Comparison of ENCODE assay signal across 25 cellular contexts in genomic region chr19:11710313-11710712, GRCh38. TPM values are rescaled to one million over a fixed set of nuclear protein-coding genes. Genes with fewer than 3 reads are reported as not detected.
"Had no signal": no experiment of that assay in that cellular context is flagged by ENCODE, and none has a peak within 500 bp of the region (broad histone marks: within the 10 kb centered on the region; RNA-seq: fewer than 3 reads in every experiment).

No MANE protein-coding gene starts in this region.

- H3K27me3 ChIP-seq: adrenal gland, body of pancreas, breast epithelium, SJCRH30 had no signal

- H3K9me3 ChIP-seq: adrenal gland, body of pancreas, SK-N-SH had no signal

- ATAC-seq: activated CD8-positive, alpha-beta T cell treated with anti-CD3 and anti-CD28 coated beads for 36 hours; activated naive CD4-positive, alpha-beta T cell treated with anti-CD3 and anti-CD28 coated beads, Interleukin-2, amount 50 U/mL, for 72 hours; activated T-cell treated with anti-CD3 and anti-CD28 coated beads, Interleukin-2, amount 50 U/mL, for 72 hours; activated T-helper 17 cell treated with anti-CD3 and anti-CD28 coated beads, Interleukin-2, amount 50 U/mL, for 72 hours; body of pancreas; Panc1 had no signal

- H3K36me3 ChIP-seq: adrenal gland, breast epithelium, SJCRH30 had no signal

- DNase-seq: activated CD4-positive, alpha-beta T cell treated with anti-CD3 and anti-CD28 coated beads, Interleukin-2, amount 10 ng/mL, durations not matched to agents 24 days and 14 days; activated CD4-positive, alpha-beta T cell treated with anti-CD3 and anti-CD28 coated beads, Interleukin-2, amount 50 U/mL, for 4 hours; activated CD8-positive, alpha-beta T cell treated with anti-CD3 and anti-CD28 coated beads for 36 hours; activated effector memory CD4-positive, alpha-beta T cell treated with anti-CD3 and anti-CD28 coated beads, Interleukin-2, amount 50 U/mL, for 16 hours; activated naive CD4-positive, alpha-beta T cell treated with anti-CD3 and anti-CD28 coated beads for 36 hours; activated T-cell treated with anti-CD3 and anti-CD28 coated beads, Interleukin-2, amount 50 U/mL, for 1 hour; activated T-cell treated with anti-CD3 and anti-CD28 coated beads, Interleukin-2, amount 50 U/mL, for 72 hours; adrenal gland; body of pancreas; NCI-H1105; NCI-H1417 treated with DMSO at 0.1 percent for 48 hours; NCI-H187 treated with DMSO at 0.1 percent for 48 hours; NCI-H2081; NCI-H226; NCI-H524 treated with DMSO at 0.1 percent for 48 hours; SHP77; SJCRH30; SK-N-SH had no signal

- H3K27ac ChIP-seq: adrenal gland, body of pancreas, breast epithelium, KMS-11, SJCRH30 had no signal

- H3K4me1 ChIP-seq: adrenal gland, body of pancreas, breast epithelium, SJCRH30 had no signal

- H3K9ac ChIP-seq: KMS-11, SK-N-SH had no signal

- H3K4me3 ChIP-seq: adrenal gland, body of pancreas, breast epithelium, SJCRH30 had no signal

- FAIRE-seq: astrocyte had no signal

- H3K4me2 ChIP-seq: KMS-11, SK-N-SH had no signal

RNA-seq across cellular contexts. Expression of gene ZNF441, which starts 56.5 kb away (rescaled TPM):
- total RNA-seq: astrocyte, NCI-H460 had no signal
